34 cellular contexts compared by ENCODE assay signal in the genomic region with DNA sequence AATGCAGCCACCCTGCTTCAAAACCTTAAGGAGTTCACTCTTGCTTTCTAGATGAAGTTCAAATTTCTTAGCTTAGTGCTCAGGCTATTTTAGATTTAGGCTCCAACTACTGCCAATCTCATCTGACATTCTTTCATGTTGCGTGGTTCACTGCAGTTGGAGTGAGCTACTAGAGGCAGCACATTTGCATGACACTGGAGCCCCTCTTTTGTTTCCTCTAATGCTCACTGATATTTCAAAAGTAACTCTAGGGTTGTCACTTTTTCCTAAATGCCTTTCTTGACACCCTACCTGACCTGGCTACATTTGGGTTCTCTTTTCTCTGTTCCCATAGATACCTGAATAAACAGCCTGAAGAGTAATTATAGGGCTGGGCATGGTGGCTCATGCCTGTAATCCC.
"Had no signal": no experiment of that assay in that cellular context is flagged by ENCODE, and none has a peak within 500 bp of the region (broad histone marks: within the 10 kb centered on the region; RNA-seq: fewer than 3 reads in every experiment).

No MANE protein-coding gene starts in this region.

- H3K36me3 Mint-ChIP-seq: activated CD8-positive, alpha-beta memory T cell treated with anti-CD3 and anti-CD28 coated beads, Interleukin-2, amount 10 ng/mL, durations not matched to agents 7 days and 5 days; activated naive CD4-positive, alpha-beta T cell treated with anti-CD3 and anti-CD28 coated beads, Interleukin-2, amount 10 ng/mL, durations not matched to agents 7 days and 5 days; activated naive CD4-positive, alpha-beta T cell treated with anti-CD3 and anti-CD28 coated beads, Interleukin-2, amount 50 U/mL, for 24 hours; activated naive CD8-positive, alpha-beta T cell; activated naive CD8-positive, alpha-beta T cell treated with anti-CD3 and anti-CD28 coated beads, Interleukin-2, amount 10 ng/mL, durations not matched to agents 7 days and 5 days had no signal

- H3K9me3 Mint-ChIP-seq: activated CD4-positive, alpha-beta T cell treated with anti-CD3 and anti-CD28 coated beads, Interleukin-2, amount 10 ng/mL, durations not matched to agents 7 days and 5 days; activated naive CD4-positive, alpha-beta T cell treated with anti-CD3 and anti-CD28 coated beads, Interleukin-2, amount 10 ng/mL, durations not matched to agents 7 days and 5 days; activated naive CD8-positive, alpha-beta T cell treated with anti-CD3 and anti-CD28 coated beads, Interleukin-2, amount 10 ng/mL, durations not matched to agents 7 days and 5 days; activated naive CD8-positive, alpha-beta T cell treated with anti-CD3 and anti-CD28 coated beads, Interleukin-2, amount 50 U/mL, for 24 hours; activated T-cell treated with anti-CD3 and anti-CD28 coated beads, Interleukin-2, amount 50 U/mL, for 24 hours; activated T-helper 2 cell treated with anti-CD3 and anti-CD28 coated beads, Interferon-gamma antibody, Interleukin-2, Interleukin-4, amounts not matched to agents 10 μg/mL and 5 μg/mL and 100 μg/mL, durations not matched to agents 14 hours and 24 hours and 36 hours; T-helper 1 cell treated with Interleukin-12 subunit alpha and Interleukin-12 subunit beta and Interleukin-4 antibody, amounts not matched to agents 30 μg/mL and 1 μg/mL, for 36 hours; T-helper 2 cell treated with Interferon-gamma antibody and Interleukin-4, amounts not matched to agents 5 μg/mL and 100 μg/mL, for 36 hours had no signal

- H3K4me3 Mint-ChIP-seq: activated CD4-positive, alpha-beta memory T cell treated with anti-CD3 and anti-CD28 coated beads, Interleukin-2, amount 10 ng/mL, durations not matched to agents 7 days and 5 days; activated CD4-positive, alpha-beta T cell treated with anti-CD3 and anti-CD28 coated beads for 36 hours; activated CD4-positive, alpha-beta T cell treated with anti-CD3 and anti-CD28 coated beads, Interleukin-2, amount 10 ng/mL, durations not matched to agents 7 days and 5 days; activated CD8-positive, alpha-beta memory T cell treated with anti-CD3 and anti-CD28 coated beads, Interleukin-2, amount 10 ng/mL, durations not matched to agents 7 days and 5 days; activated CD8-positive, alpha-beta T cell treated with anti-CD3 and anti-CD28 coated beads, Interleukin-2, amount 10 ng/mL, durations not matched to agents 7 days and 5 days; activated naive CD4-positive, alpha-beta T cell treated with anti-CD3 and anti-CD28 coated beads, Interleukin-2, amount 10 ng/mL, durations not matched to agents 7 days and 5 days; activated naive CD4-positive, alpha-beta T cell treated with anti-CD3 and anti-CD28 coated beads, Interleukin-2, amount 50 U/mL, for 24 hours; activated naive CD8-positive, alpha-beta T cell; activated naive CD8-positive, alpha-beta T cell treated with anti-CD3 and anti-CD28 coated beads, Interleukin-2, amount 10 ng/mL, durations not matched to agents 7 days and 5 days; activated naive CD8-positive, alpha-beta T cell treated with anti-CD3 and anti-CD28 coated beads, Interleukin-2, amount 50 U/mL, for 24 hours; activated T-cell treated with anti-CD3 and anti-CD28 coated beads, Interleukin-2, amount 50 U/mL, for 24 hours; T-helper 1 cell treated with Interleukin-12 subunit alpha and Interleukin-12 subunit beta and Interleukin-4 antibody, amounts not matched to agents 30 μg/mL and 1 μg/mL, for 36 hours; T-helper 2 cell treated with Interferon-gamma antibody and Interleukin-4, amounts not matched to agents 5 μg/mL and 100 μg/mL, for 36 hours had no signal

- ATAC-seq: activated CD4-positive, alpha-beta T cell treated with anti-CD3 and anti-CD28 coated beads for 36 hours; activated CD4-positive, CD25-positive, alpha-beta regulatory T cell treated with anti-CD3 and anti-CD28 coated beads, Interleukin-2, amount 50 U/mL, for 24 hours; activated CD8-positive, alpha-beta memory T cell treated with anti-CD3 and anti-CD28 coated beads, Interleukin-2, amount 10 ng/mL, durations not matched to agents 7 days and 5 days; activated CD8-positive, alpha-beta T cell treated with anti-CD3 and anti-CD28 coated beads, Interleukin-2, amount 10 ng/mL, durations not matched to agents 7 days and 5 days; activated naive CD8-positive, alpha-beta T cell treated with anti-CD3 and anti-CD28 coated beads, Interleukin-2, amount 50 U/mL, for 24 hours; body of pancreas had no signal

- H3K27me3 Mint-ChIP-seq: activated CD4-positive, alpha-beta memory T cell treated with anti-CD3 and anti-CD28 coated beads, Interleukin-2, amount 10 ng/mL, durations not matched to agents 7 days and 5 days; activated CD4-positive, alpha-beta T cell treated with anti-CD3 and anti-CD28 coated beads for 36 hours; activated CD4-positive, alpha-beta T cell treated with anti-CD3 and anti-CD28 coated beads, Interleukin-2, amount 10 ng/mL, durations not matched to agents 7 days and 5 days; activated CD8-positive, alpha-beta memory T cell treated with anti-CD3 and anti-CD28 coated beads, Interleukin-2, amount 10 ng/mL, durations not matched to agents 7 days and 5 days; activated naive CD4-positive, alpha-beta T cell treated with anti-CD3 and anti-CD28 coated beads, Interleukin-2, amount 10 ng/mL, durations not matched to agents 7 days and 5 days; activated naive CD4-positive, alpha-beta T cell treated with anti-CD3 and anti-CD28 coated beads, Interleukin-2, amount 50 U/mL, for 24 hours; activated naive CD8-positive, alpha-beta T cell; activated naive CD8-positive, alpha-beta T cell treated with anti-CD3 and anti-CD28 coated beads, Interleukin-2, amount 50 U/mL, for 24 hours; activated T-cell treated with anti-CD3 and anti-CD28 coated beads, Interleukin-2, amount 50 U/mL, for 24 hours had no signal

- H3K4me1 Mint-ChIP-seq: activated CD4-positive, alpha-beta memory T cell treated with anti-CD3 and anti-CD28 coated beads, Interleukin-2, amount 10 ng/mL, durations not matched to agents 7 days and 5 days; activated CD4-positive, alpha-beta T cell treated with anti-CD3 and anti-CD28 coated beads for 36 hours; activated CD4-positive, alpha-beta T cell treated with anti-CD3 and anti-CD28 coated beads, Interleukin-2, amount 10 ng/mL, durations not matched to agents 7 days and 5 days; activated CD8-positive, alpha-beta memory T cell treated with anti-CD3 and anti-CD28 coated beads, Interleukin-2, amount 10 ng/mL, durations not matched to agents 7 days and 5 days; activated naive CD4-positive, alpha-beta T cell treated with anti-CD3 and anti-CD28 coated beads, Interleukin-2, amount 10 ng/mL, durations not matched to agents 7 days and 5 days; activated naive CD4-positive, alpha-beta T cell treated with anti-CD3 and anti-CD28 coated beads, Interleukin-2, amount 50 U/mL, for 24 hours; activated naive CD8-positive, alpha-beta T cell treated with anti-CD3 and anti-CD28 coated beads, Interleukin-2, amount 10 ng/mL, durations not matched to agents 7 days and 5 days; activated naive CD8-positive, alpha-beta T cell treated with anti-CD3 and anti-CD28 coated beads, Interleukin-2, amount 50 U/mL, for 24 hours had no signal

- H3K27ac Mint-ChIP-seq: activated CD4-positive, alpha-beta memory T cell treated with anti-CD3 and anti-CD28 coated beads, Interleukin-2, amount 10 ng/mL, durations not matched to agents 7 days and 5 days; activated CD4-positive, alpha-beta T cell treated with anti-CD3 and anti-CD28 coated beads for 36 hours; activated CD4-positive, alpha-beta T cell treated with anti-CD3 and anti-CD28 coated beads, Interleukin-2, amount 10 ng/mL, durations not matched to agents 7 days and 5 days; activated CD8-positive, alpha-beta memory T cell treated with anti-CD3 and anti-CD28 coated beads, Interleukin-2, amount 10 ng/mL, durations not matched to agents 7 days and 5 days; activated CD8-positive, alpha-beta T cell treated with anti-CD3 and anti-CD28 coated beads, Interleukin-2, amount 10 ng/mL, durations not matched to agents 7 days and 5 days; activated naive CD4-positive, alpha-beta T cell treated with anti-CD3 and anti-CD28 coated beads, Interleukin-2, amount 10 ng/mL, durations not matched to agents 7 days and 5 days; activated naive CD4-positive, alpha-beta T cell treated with anti-CD3 and anti-CD28 coated beads, Interleukin-2, amount 50 U/mL, for 24 hours; activated naive CD8-positive, alpha-beta T cell; activated naive CD8-positive, alpha-beta T cell treated with anti-CD3 and anti-CD28 coated beads, Interleukin-2, amount 10 ng/mL, durations not matched to agents 7 days and 5 days; activated naive CD8-positive, alpha-beta T cell treated with anti-CD3 and anti-CD28 coated beads, Interleukin-2, amount 50 U/mL, for 24 hours; activated T-cell treated with anti-CD3 and anti-CD28 coated beads, Interleukin-2, amount 50 U/mL, for 24 hours; activated T-helper 2 cell treated with anti-CD3 and anti-CD28 coated beads, Interferon-gamma antibody, Interleukin-2, Interleukin-4, amounts not matched to agents 10 μg/mL and 5 μg/mL and 100 μg/mL, durations not matched to agents 14 hours and 24 hours and 36 hours; T-helper 1 cell treated with Interleukin-12 subunit alpha and Interleukin-12 subunit beta and Interleukin-4 antibody, amounts not matched to agents 30 μg/mL and 1 μg/mL, for 36 hours; T-helper 2 cell treated with Interferon-gamma antibody and Interleukin-4, amounts not matched to agents 5 μg/mL and 100 μg/mL, for 36 hours had no signal

- H3K27ac ChIP-seq: body of pancreas, brain microvascular endothelial cell, breast epithelium, VCaP had no signal

- DNase-seq: activated CD4-positive, alpha-beta memory T cell treated with anti-CD3 and anti-CD28 coated beads, Interleukin-2, amount 10 ng/mL, durations not matched to agents 7 days and 5 days; activated CD4-positive, alpha-beta T cell treated with anti-CD3 and anti-CD28 coated beads for 1 hour; activated CD4-positive, alpha-beta T cell treated with anti-CD3 and anti-CD28 coated beads for 36 hours; activated CD4-positive, alpha-beta T cell treated with anti-CD3 and anti-CD28 coated beads for 48 hours; activated CD4-positive, alpha-beta T cell treated with anti-CD3 and anti-CD28 coated beads, Interleukin-2, amount 10 ng/mL, durations not matched to agents 7 days and 5 days; activated CD4-positive, alpha-beta T cell treated with anti-CD3 and anti-CD28 coated beads, Interleukin-2, amount 50 U/mL, for 48 hours; activated CD4-positive, CD25-positive, alpha-beta regulatory T cell; activated CD8-positive, alpha-beta memory T cell treated with anti-CD3 and anti-CD28 coated beads for 24 hours; activated CD8-positive, alpha-beta memory T cell treated with anti-CD3 and anti-CD28 coated beads, Interleukin-2, amount 10 ng/mL, durations not matched to agents 7 days and 5 days; activated CD8-positive, alpha-beta memory T cell treated with anti-CD3 and anti-CD28 coated beads, Interleukin-2, amount 50 U/mL, for 48 hours; activated CD8-positive, alpha-beta T cell treated with anti-CD3 and anti-CD28 coated beads, Interleukin-2, amount 10 ng/mL, durations not matched to agents 7 days and 5 days; activated effector memory CD4-positive, alpha-beta T cell treated with anti-CD3 and anti-CD28 coated beads, Interleukin-2, amount 50 U/mL, for 16 hours; activated naive CD4-positive, alpha-beta T cell treated with anti-CD3 and anti-CD28 coated beads, Interleukin-2, amount 10 ng/mL, durations not matched to agents 7 days and 5 days; activated naive CD4-positive, alpha-beta T cell treated with Interleukin-2 at 50 U/mL for 16 hours; activated naive CD8-positive, alpha-beta T cell treated with anti-CD3 and anti-CD28 coated beads, Interleukin-2, amount 10 ng/mL, durations not matched to agents 7 days and 5 days; activated naive CD8-positive, alpha-beta T cell treated with anti-CD3 and anti-CD28 coated beads, Interleukin-2, amount 50 U/mL, for 24 hours; activated T-cell treated with anti-CD3 and anti-CD28 coated beads, Interleukin-2, amount 50 U/mL, for 24 hours; activated T-cell treated with anti-CD3 and anti-CD28 coated beads, Interleukin-2, amount 50 U/mL, for 48 hours; amniotic stem cell; aorta; body of pancreas; brain microvascular endothelial cell; central memory CD4-positive, alpha-beta T cell; T-helper 1 cell; T-helper 2 cell; T-helper 9 cell had no signal

- H3K27me3 ChIP-seq: body of pancreas, brain microvascular endothelial cell, breast epithelium had no signal

- H3K36me3 ChIP-seq: brain microvascular endothelial cell, breast epithelium had no signal

- H3K4me1 ChIP-seq: body of pancreas, breast epithelium had no signal

- H3K4me3 ChIP-seq: body of pancreas, breast epithelium had no signal
